ENCODE assay signal across 28 cellular contexts in genomic region chr3:115478359-115478758, GRCh38.
"Had no signal": no experiment of that assay in that cellular context is flagged by ENCODE, and none has a peak within 500 bp of the region (broad histone marks: within the 10 kb centered on the region; RNA-seq: fewer than 3 reads in every experiment).

No MANE protein-coding gene starts in this region.

- ATAC-seq: activated CD4-positive, CD25-positive, alpha-beta regulatory T cell treated with anti-CD3 and anti-CD28 coated beads, Interleukin-2, amount 50 U/mL, for 24 hours; activated T-cell treated with anti-CD3 and anti-CD28 coated beads, Interleukin-2, amount 50 U/mL, for 72 hours; effector memory CD8-positive, alpha-beta T cell; esophagus mucosa; naive thymus-derived CD8-positive, alpha-beta T cell had no signal

- H3K27ac ChIP-seq: colonic mucosa, dorsolateral prefrontal cortex, left lung, sigmoid colon, spleen, testis, vagina, VCaP had no signal

- H3K9me3 ChIP-seq: colonic mucosa, left lung, sigmoid colon, testis, vagina had no signal

- H3K4me1 ChIP-seq: colonic mucosa, left lung, sigmoid colon, spleen, testis, vagina had no signal

- H3K4me3 ChIP-seq: colonic mucosa, dorsolateral prefrontal cortex, left lung, lung, sigmoid colon, spleen, testis, vagina had no signal

- FAIRE-seq: bronchial epithelial cell, endothelial cell of umbilical vein, frontal cortex had no signal

- H3K27me3 ChIP-seq: colonic mucosa, dorsolateral prefrontal cortex, left lung, sigmoid colon, spleen, testis, vagina had no signal

- H3K36me3 ChIP-seq: colonic mucosa, left lung, sigmoid colon, spleen, vagina had no signal

- DNase-seq: activated CD4-positive, alpha-beta memory T cell treated with anti-CD3 and anti-CD28 coated beads, Interleukin-2, amount 10 ng/mL, durations not matched to agents 7 days and 5 days; activated CD4-positive, alpha-beta T cell treated with anti-CD3 and anti-CD28 coated beads, Interleukin-2, amount 10 ng/mL, durations not matched to agents 24 days and 14 days; activated effector memory CD4-positive, alpha-beta T cell treated with anti-CD3 and anti-CD28 coated beads, Interleukin-2, amount 50 U/mL, for 16 hours; activated naive CD4-positive, alpha-beta T cell treated with anti-CD3 and anti-CD28 coated beads, Interleukin-2, amount 10 ng/mL, durations not matched to agents 7 days and 5 days; activated T-cell treated with anti-CD3 and anti-CD28 coated beads, Interleukin-2, amount 50 U/mL, for 72 hours; amygdala; colonic mucosa; dorsolateral prefrontal cortex; effector memory CD8-positive, alpha-beta T cell; hippocampal formation; kidney glomerular epithelial cell; left lung; naive thymus-derived CD8-positive, alpha-beta T cell; retina; sigmoid colon; spleen; stimulated activated CD4-positive, alpha-beta T cell treated with anti-CD3 and anti-CD28 coated beads, Interleukin-4, amount 100 ng/mL, for 1 hour; stimulated activated naive CD4-positive, alpha-beta T cell; testis; trophoblast cell had no signal
